10 cellular contexts compared by ENCODE assay signal in the genomic region with DNA sequence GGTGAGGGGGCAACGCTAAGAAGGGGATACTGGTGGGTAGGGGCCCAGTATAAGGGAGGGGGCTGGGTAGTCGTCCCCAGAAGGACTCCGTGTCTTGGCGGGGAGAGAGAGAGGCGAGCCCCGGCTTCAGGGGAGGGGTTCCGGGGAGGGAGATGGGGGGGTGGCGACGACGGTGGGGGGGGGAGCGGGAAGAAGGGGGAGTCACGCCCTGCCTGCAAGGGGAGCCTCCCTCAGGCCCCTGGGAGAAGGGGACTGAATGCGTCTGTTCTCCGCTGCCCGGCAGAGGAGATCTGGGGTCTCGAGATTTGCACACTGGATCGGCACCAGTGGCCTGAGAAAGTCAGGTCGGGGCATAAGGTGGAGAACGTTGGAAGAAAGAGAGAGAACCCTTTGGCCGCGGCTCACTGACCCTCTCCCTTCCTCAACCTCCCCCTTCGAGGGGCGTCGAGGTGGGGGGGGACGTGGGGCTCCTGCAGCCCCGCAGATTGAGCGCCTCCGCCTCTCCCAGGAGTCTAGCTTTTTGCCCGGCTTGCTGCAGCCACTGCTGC. TPM values are rescaled to one million over a fixed set of nuclear protein-coding genes. Genes with fewer than 3 reads are reported as not detected.
DNase-seq lines count a peak whose midpoint lies in the region; ATAC-seq and TF ChIP-seq lines count a peak whose summit lies in the region.
"Had no signal": no experiment of that assay in that cellular context is flagged by ENCODE, and none has a peak within 500 bp of the region (broad histone marks: within the 10 kb centered on the region; RNA-seq: fewer than 3 reads in every experiment).

No MANE protein-coding gene starts in this region.

- no peak for TF ChIP-seq POLR2A in NB4 (IDR thresholded peaks at IDR 0.05; ENCODE audit: extremely low read depth, insufficient read length)

- no peaks in the 10 kb centered on the region for H3K36me3 ChIP-seq in stomach smooth muscle (ENCODE audit: control insufficient read depth in 2 of 2, insufficient read depth in 2 of 2, low read length in 2 of 2)

- no peak overlapping the region for H3K27ac ChIP-seq in stomach smooth muscle (ENCODE audit: low read length)

- no peak for DNase-seq in activated T-cell treated with anti-CD3 and anti-CD28 coated beads, Interleukin-2, amount 50 U/mL, for 4 hours
- no peak for DNase-seq in activated T-cell treated with anti-CD3 and anti-CD28 coated beads, Interleukin-2, amount 50 U/mL, for 72 hours
- peak; percentile 35 for DNase-seq in NB4 (ENCODE audit: low read depth)
- DNase-seq in glutamatergic neuron = no peak
- no peak for DNase-seq in GF-D8 (lab: John Stamatoyannopoulos, UW)
- DNase-seq in NCI-H345 (lab: John Stamatoyannopoulos, UW) = no peak
- no peak for DNase-seq in NCI-H1105 (lab: John Stamatoyannopoulos, UW)

- no peak for TF ChIP-seq CTCF in NB4 (IDR thresholded peaks at IDR 0.05; ENCODE audit: low read depth, low read length)
- TF ChIP-seq CTCF in glutamatergic neuron (IDR thresholded peaks at IDR 0.05; ENCODE audit: partially characterized antibody, unreplicated experiment) = no peak

- H3K9ac ChIP-seq in stomach smooth muscle (ENCODE audit: low read length in 2 of 2) = no peak overlapping the region

- peaks cover 14% of the 10 kb centered on the region for H3K4me1 Mint-ChIP-seq in activated T-cell treated with anti-CD3 and anti-CD28 coated beads, Interleukin-2, amount 50 U/mL, for 4 hours (ENCODE audit: low read depth)
- peaks cover 7% of the 10 kb centered on the region for H3K4me1 Mint-ChIP-seq in activated T-cell treated with anti-CD3 and anti-CD28 coated beads, Interleukin-2, amount 50 U/mL, for 72 hours (ENCODE audit: low read depth)
- H3K4me1 Mint-ChIP-seq in glutamatergic neuron (ENCODE audit: low read depth, unreplicated experiment) = no peaks in the 10 kb centered on the region

- peaks cover 2% of the 10 kb centered on the region for H3K4me1 ChIP-seq in stomach smooth muscle (ENCODE audit: control insufficient read depth, insufficient read depth, low read length)

- peak overlapping the region; percentile 79 for H3K4me3 Mint-ChIP-seq in activated T-cell treated with anti-CD3 and anti-CD28 coated beads, Interleukin-2, amount 50 U/mL, for 4 hours
- H3K4me3 Mint-ChIP-seq in activated T-cell treated with anti-CD3 and anti-CD28 coated beads, Interleukin-2, amount 50 U/mL, for 72 hours = no peak overlapping the region
- peak overlapping the region; percentile 69 for H3K4me3 Mint-ChIP-seq in glutamatergic neuron (ENCODE audit: unreplicated experiment)
- H3K4me3 Mint-ChIP-seq: CD4-positive, alpha-beta T cell; natural killer cell treated with Interleukin-12 subunit alpha and Interleukin-12 subunit beta and Interleukin-15 and Interleukin-18, amount 100 ng/mL, for 72 hours had no signal

- ATAC-seq in activated T-cell treated with anti-CD3 and anti-CD28 coated beads, Interleukin-2, amount 50 U/mL, for 4 hours = no peak
- ATAC-seq in activated T-cell treated with anti-CD3 and anti-CD28 coated beads, Interleukin-2, amount 50 U/mL, for 72 hours (replicated peaks in 1 of 2) = no peak

- peak overlapping the region; percentile 59 for H3K4me3 ChIP-seq in NB4 (ENCODE audit: low read depth, low read length)
- peak overlapping the region; percentile 59 to 73 for H3K4me3 ChIP-seq in stomach smooth muscle (ENCODE audit: low read length in 2 of 2)

- H3K27me3 Mint-ChIP-seq in activated T-cell treated with anti-CD3 and anti-CD28 coated beads, Interleukin-2, amount 50 U/mL, for 4 hours (ENCODE audit: low read depth) = no peaks in the 10 kb centered on the region
- H3K27me3 Mint-ChIP-seq in activated T-cell treated with anti-CD3 and anti-CD28 coated beads, Interleukin-2, amount 50 U/mL, for 72 hours (ENCODE audit: low read depth) = peaks cover 18% of the 10 kb centered on the region
- H3K27me3 Mint-ChIP-seq in glutamatergic neuron (ENCODE audit: unreplicated experiment) = peaks cover 11% of the 10 kb centered on the region
- H3K27me3 Mint-ChIP-seq: CD4-positive, alpha-beta T cell had no signal

- H3K36me3 Mint-ChIP-seq in activated T-cell treated with anti-CD3 and anti-CD28 coated beads, Interleukin-2, amount 50 U/mL, for 4 hours (ENCODE audit: insufficient read depth) = no peaks in the 10 kb centered on the region
- peaks cover 0 to 1% of the 10 kb centered on the region in 2 donors for H3K36me3 Mint-ChIP-seq in activated T-cell treated with anti-CD3 and anti-CD28 coated beads, Interleukin-2, amount 50 U/mL, for 72 hours (ENCODE audit: insufficient read depth in 2 of 2)
- H3K36me3 Mint-ChIP-seq in glutamatergic neuron (ENCODE audit: unreplicated experiment) = no peaks in the 10 kb centered on the region
- H3K36me3 Mint-ChIP-seq: natural killer cell treated with Interleukin-12 subunit alpha and Interleukin-12 subunit beta and Interleukin-15 and Interleukin-18, amount 100 ng/mL, for 72 hours had no signal

- no peaks in the 10 kb centered on the region for H3K9me3 Mint-ChIP-seq in activated T-cell treated with anti-CD3 and anti-CD28 coated beads, Interleukin-2, amount 50 U/mL, for 4 hours
- H3K9me3 Mint-ChIP-seq in activated T-cell treated with anti-CD3 and anti-CD28 coated beads, Interleukin-2, amount 50 U/mL, for 72 hours = no peaks in the 10 kb centered on the region
- peaks cover 2% of the 10 kb centered on the region for H3K9me3 Mint-ChIP-seq in glutamatergic neuron (ENCODE audit: unreplicated experiment)
- H3K9me3 Mint-ChIP-seq: CD4-positive, alpha-beta T cell; natural killer cell treated with Interleukin-12 subunit alpha and Interleukin-12 subunit beta and Interleukin-15 and Interleukin-18, amount 100 ng/mL, for 72 hours had no signal

- H3K9me3 ChIP-seq in stomach smooth muscle (ENCODE audit: control insufficient read depth in 2 of 2, low read length in 2 of 2) = no peaks in the 10 kb centered on the region

- H3K27me3 ChIP-seq in stomach smooth muscle (ENCODE audit: control insufficient read depth in 1 of 2, insufficient read depth in 2 of 2, low read length in 2 of 2) = no peaks in the 10 kb centered on the region

- H3K27ac Mint-ChIP-seq in activated T-cell treated with anti-CD3 and anti-CD28 coated beads, Interleukin-2, amount 50 U/mL, for 72 hours = no peak overlapping the region
- H3K27ac Mint-ChIP-seq in glutamatergic neuron (ENCODE audit: unreplicated experiment) = no peak overlapping the region

RNA-seq across cellular contexts. Expression of a gene that starts 0.6 kb away (rescaled TPM):
- total RNA-seq in activated T-cell treated with anti-CD3 and anti-CD28 coated beads, Interleukin-2, amount 50 U/mL, for 4 hours = 1 to 10 TPM; 7.9 to 9.0 (median 8.8) TPM
- 1 to 10 TPM; 8.6 to 9.9 TPM for total RNA-seq in activated T-cell treated with anti-CD3 and anti-CD28 coated beads, Interleukin-2, amount 50 U/mL, for 72 hours
- total RNA-seq in glutamatergic neuron (ENCODE audit: unreplicated experiment) = 14.7 TPM

Comparison
In these comparisons a context has a peak if more than half of its experiments do, and no peak if none do; other contexts are left out.
1. H3K4me3 Mint-ChIP-seq: peak in activated T-cell treated with anti-CD3 and anti-CD28 coated beads, Interleukin-2, amount 50 U/mL, for 4 hours (single experiment) and glutamatergic neuron (single experiment); none in activated T-cell treated with anti-CD3 and anti-CD28 coated beads, Interleukin-2, amount 50 U/mL, for 72 hours (0 of 2).